ENCODE assay signal across 8 cellular contexts in the genomic region with DNA sequence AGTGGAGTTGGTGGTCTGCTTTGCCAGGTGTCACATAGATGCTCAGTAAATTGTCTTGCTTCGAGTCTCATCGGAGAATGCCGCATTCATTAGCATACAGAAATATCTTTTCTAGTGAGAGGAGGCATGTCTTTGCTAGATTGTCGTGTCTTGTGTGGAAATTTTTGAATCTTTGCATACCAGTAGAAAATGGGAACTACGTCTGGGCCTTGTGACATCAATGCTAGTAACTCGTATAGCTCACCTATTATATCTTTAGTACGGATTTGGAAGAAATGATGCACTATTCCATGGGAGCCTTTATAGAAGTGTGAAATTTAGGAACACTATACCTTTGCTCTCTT. TPM values are rescaled to one million over a fixed set of nuclear protein-coding genes. Genes with fewer than 3 reads are reported as not detected.
DNase-seq lines count a peak whose midpoint lies in the region; ATAC-seq and TF ChIP-seq lines count a peak whose summit lies in the region.

No MANE protein-coding gene starts in this region.

- H3K9me2 ChIP-seq in SU-DHL-6 (replicated peaks; ENCODE audit: insufficient read depth, low read length), result no peaks in the 10 kb centered on the region

- peak overlapping the region; percentile 81 for H3K9ac ChIP-seq in SU-DHL-6 (ENCODE audit: low read length)

- H3K4me3 ChIP-seq in left ventricle myocardium inferior (peak overlapping the region; percentile 95), SU-DHL-6 (ENCODE audit: insufficient read depth, low read length, poor library complexity, severe bottlenecking) (peak overlapping the region; percentile 67), fibroblast of the aortic adventitia (ENCODE audit: low read depth, low read length) (peak overlapping the region; percentile 97), sigmoid colon (peak overlapping the region; percentile 75 to 98 (median 88))

- TF ChIP-seq EP300 in sigmoid colon (IDR thresholded peaks at IDR 0.05), result no peak

- H3K4me2 ChIP-seq in SU-DHL-6 (ENCODE audit: low read depth, low read length, poor library complexity, severe bottlenecking), result peak overlapping the region; percentile 96

- intact Hi-C loops in left ventricle myocardium inferior (cut with micrococcal nuclease), result no loop called here
- intact Hi-C loops in left cardiac atrium (cut with DNase I), result loop anchor here in 1 of 2 donors (5.0 kb wide), 1 partner anchor 64 kb away; the partner anchor contains the start of gene UAP1
- intact Hi-C loops in sigmoid colon (cut with DNase I), result loop anchor here (10.0 kb wide), 1 partner anchor 66 kb away; the partner anchor contains the start of gene UAP1

- no peak for TF ChIP-seq CTCF in left ventricle myocardium inferior (IDR thresholded peaks at IDR 0.05; ENCODE audit: borderline replicate concordance)
- no peak for TF ChIP-seq CTCF in SU-DHL-6 (IDR thresholded peaks at IDR 0.05; ENCODE audit: insufficient read depth, low read length, poor library complexity, severe bottlenecking)
- TF ChIP-seq CTCF in fibroblast of the aortic adventitia (IDR thresholded peaks at IDR 0.05; ENCODE audit: insufficient read depth, low read length), result no peak
- no peak for TF ChIP-seq CTCF in sigmoid colon (IDR thresholded peaks at IDR 0.05)

- 1% methylated on average over 7 of the region's 7 CpGs for WGBS in sigmoid colon, 2 donors

- DNase-seq in left ventricle myocardium inferior (no peak), left cardiac atrium (no peak), fibroblast of the aortic adventitia (ENCODE audit: low read depth) (no peak), sigmoid colon (no peak), anterior cingulate cortex (lab: John Stamatoyannopoulos, UW) (no peak), LoVo (ENCODE audit: low spot score) (no peak)

- peaks cover 45% of the 10 kb centered on the region for H3K4me1 ChIP-seq in left ventricle myocardium inferior
- H3K4me1 ChIP-seq in sigmoid colon, result peaks cover 0 to 32% (median 26%) of the 10 kb centered on the region in 4 donors

- H3K79me2 ChIP-seq in SU-DHL-6 (ENCODE audit: insufficient read depth, low read length), result peaks cover 38% of the 10 kb centered on the region

- no peak for TF ChIP-seq POLR2A in sigmoid colon (IDR thresholded peaks at IDR 0.05)

- no peak for ATAC-seq in left cardiac atrium
- peak; percentile 19 for ATAC-seq in HG03097 (IDR thresholded peaks at IDR 0.05; ENCODE audit: low FRiP score, unreplicated experiment)

- no peaks in the 10 kb centered on the region for H3K9me3 ChIP-seq in left ventricle myocardium inferior (replicated peaks)
- H3K9me3 ChIP-seq in SU-DHL-6 (ENCODE audit: insufficient read depth, low read length), result no peaks in the 10 kb centered on the region
- no peaks in the 10 kb centered on the region for H3K9me3 ChIP-seq in sigmoid colon

- no peaks in the 10 kb centered on the region for H3F3A ChIP-seq in SU-DHL-6 (ENCODE audit: insufficient read depth)

- no peaks in the 10 kb centered on the region for H3K27me3 ChIP-seq in left ventricle myocardium inferior (ENCODE audit: low read depth)
- no peaks in the 10 kb centered on the region for H3K27me3 ChIP-seq in SU-DHL-6 (ENCODE audit: low read length)
- no peaks in the 10 kb centered on the region for H3K27me3 ChIP-seq in sigmoid colon

- peak overlapping the region; percentile 100 for H2AFZ ChIP-seq in SU-DHL-6 (ENCODE audit: low read depth, low read length, severe bottlenecking)

- H4K20me1 ChIP-seq in SU-DHL-6 (ENCODE audit: low read depth, low read length), result 0 out of 2 replicates have a peak, but pooled peaks cover 9% of the 10 kb centered on the region

- H3K27ac ChIP-seq in left ventricle myocardium inferior (replicated peaks) (peak overlapping the region; percentile 95), SU-DHL-6 (ENCODE audit: low read depth, low read length) (peak overlapping the region; percentile 82), sigmoid colon (peak overlapping the region; percentile 85 to 90 (median 89))

- peaks cover 33% of the 10 kb centered on the region for H3K36me3 ChIP-seq in left ventricle myocardium inferior
- H3K36me3 ChIP-seq in SU-DHL-6 (ENCODE audit: low read length), result peaks cover 22% of the 10 kb centered on the region
- H3K36me3 ChIP-seq in sigmoid colon, result peaks cover 4 to 35% (median 25%) of the 10 kb centered on the region in 4 donors

RNA-seq across cellular contexts. Expression of gene UHMK1, which starts 0.8 kb away (rescaled TPM):
- 20.7 TPM for total RNA-seq in left ventricle myocardium inferior
- 10 to 100 TPM; 26.0 to 27.4 TPM for total RNA-seq in left cardiac atrium
- total RNA-seq in fibroblast of the aortic adventitia (ENCODE audit: low replicate concordance), result 46.7 and 74.3 TPM in 2 replicates
- 10 to 100 TPM; 24.9 to 34.6 (median 28.8) TPM for total RNA-seq in sigmoid colon
- 10 to 100 TPM; 11.4 to 20.2 (median 16.0) TPM for polyA plus RNA-seq in sigmoid colon
